16 cellular contexts compared by ENCODE assay signal in genomic region chr1:25481625-25482024, GRCh38.
"Had no signal": no experiment of that assay in that cellular context is flagged by ENCODE, and none has a peak within 500 bp of the region (broad histone marks: within the 10 kb centered on the region; RNA-seq: fewer than 3 reads in every experiment).

No MANE protein-coding gene starts in this region.

- H3K79me2 ChIP-seq: parathyroid adenoma had no signal

- H3K9ac ChIP-seq: parathyroid adenoma had no signal

- H3K4me3 ChIP-seq: sigmoid colon had no signal

- H3K9me3 Mint-ChIP-seq: activated naive CD4-positive, alpha-beta T cell treated with anti-CD3 and anti-CD28 coated beads, Interleukin-2, amount 50 U/mL, for 24 hours; activated T-cell treated with anti-CD3 and anti-CD28 coated beads, Interleukin-2, amount 50 U/mL, for 24 hours; T-helper 2 cell treated with Interferon-gamma antibody and Interleukin-4, amounts not matched to agents 5 μg/mL and 100 μg/mL, for 36 hours; type B pancreatic cell had no signal

- H3K27ac Mint-ChIP-seq: activated CD8-positive, alpha-beta memory T cell treated with anti-CD3 and anti-CD28 coated beads, Interleukin-2, amount 10 ng/mL, durations not matched to agents 7 days and 5 days; T-helper 2 cell treated with Interferon-gamma antibody and Interleukin-4, amounts not matched to agents 5 μg/mL and 100 μg/mL, for 36 hours had no signal

- DNase-seq: activated CD4-positive, alpha-beta T cell treated with anti-CD3 and anti-CD28 coated beads for 1 hour; activated CD4-positive, alpha-beta T cell treated with anti-CD3 and anti-CD28 coated beads, Interleukin-2, amount 50 U/mL, for 48 hours; activated CD8-positive, alpha-beta memory T cell treated with anti-CD3 and anti-CD28 coated beads, Interleukin-2, amount 10 ng/mL, durations not matched to agents 7 days and 5 days; activated effector memory CD4-positive, alpha-beta T cell treated with Interleukin-2 at 50 U/mL for 16 hours; activated T-cell treated with anti-CD3 and anti-CD28 coated beads, Interleukin-2, amount 50 U/mL, for 24 hours; cerebellar nuclear complex; dermis blood vessel endothelial cell; head of caudate nucleus; midbrain; sigmoid colon; stimulated activated CD4-positive, alpha-beta T cell treated with anti-CD3 and anti-CD28 coated beads, Interleukin-2, amount 100 ng/mL, for 24 hours; stimulated activated naive CD4-positive, alpha-beta T cell had no signal

- H3K4me3 Mint-ChIP-seq: activated CD8-positive, alpha-beta memory T cell treated with anti-CD3 and anti-CD28 coated beads, Interleukin-2, amount 10 ng/mL, durations not matched to agents 7 days and 5 days; activated naive CD4-positive, alpha-beta T cell treated with anti-CD3 and anti-CD28 coated beads, Interleukin-2, amount 50 U/mL, for 24 hours; activated T-cell treated with anti-CD3 and anti-CD28 coated beads, Interleukin-2, amount 50 U/mL, for 24 hours; T-helper 2 cell treated with Interferon-gamma antibody and Interleukin-4, amounts not matched to agents 5 μg/mL and 100 μg/mL, for 36 hours; type B pancreatic cell had no signal

- H3K27me3 ChIP-seq: sigmoid colon had no signal

- ATAC-seq: activated CD8-positive, alpha-beta memory T cell treated with anti-CD3 and anti-CD28 coated beads, Interleukin-2, amount 10 ng/mL, durations not matched to agents 7 days and 5 days had no signal

- H3K27ac ChIP-seq: parathyroid adenoma, sigmoid colon had no signal

- H3K27me3 Mint-ChIP-seq: activated CD8-positive, alpha-beta memory T cell treated with anti-CD3 and anti-CD28 coated beads, Interleukin-2, amount 10 ng/mL, durations not matched to agents 7 days and 5 days; activated naive CD4-positive, alpha-beta T cell treated with anti-CD3 and anti-CD28 coated beads, Interleukin-2, amount 50 U/mL, for 24 hours; activated T-cell treated with anti-CD3 and anti-CD28 coated beads, Interleukin-2, amount 50 U/mL, for 24 hours; type B pancreatic cell had no signal

- H3K9me3 ChIP-seq: sigmoid colon had no signal
